ENCODE assay signal across 1 cellular context in genomic region chr7:12211054-12212050, GRCh38.
A peak's percentile ranks its signal among the peaks of the same experiment; 100 is the strongest.
TF ChIP-seq lines count a peak whose summit lies in the region.

TSS of gene TMEM106B (plus strand) at chr7:12211294. CDS start at chr7:12214811, 3,517 bp downstream.

TF ChIP-seq in HepG2, 621 proteins besides CTCF, POLR2A, EP300 and RAD21 (continued from another document and continues in another):
- no peak; the same call in 1 of the 2 replicates for TF ChIP-seq HNF1B (CRISPR knock-in tag; IDR thresholded peaks at IDR 0.05)
- TF ChIP-seq NFRKB (IDR thresholded peaks at IDR 0.05) = no peak
- TF ChIP-seq SP1 (IDR thresholded peaks at IDR 0.05) = no peak
- no peak; the same call in 1 of the 2 replicates for TF ChIP-seq SP1 (CRISPR knock-in tag; IDR thresholded peaks at IDR 0.05)
- TF ChIP-seq ARNTL (CRISPR knock-in tag; IDR thresholded peaks at IDR 0.05) = peak; percentile 90
- no peak; the same call in 1 of the 2 replicates for TF ChIP-seq RCOR2 (CRISPR knock-in tag; IDR thresholded peaks at IDR 0.05)
- TF ChIP-seq HHEX (CRISPR knock-in tag; IDR thresholded peaks at IDR 0.05) = no peak
- peak; percentile 85 for TF ChIP-seq SAFB2 (CRISPR knock-in tag; IDR thresholded peaks at IDR 0.05; ENCODE audit: borderline replicate concordance, low read depth)
- TF ChIP-seq ZSCAN25 (CRISPR knock-in tag; IDR thresholded peaks at IDR 0.05) = peak; percentile 84
- peak; percentile 94; the same call in 1 of the 2 replicates for TF ChIP-seq ZNF615 (CRISPR knock-in tag; IDR thresholded peaks at IDR 0.05; ENCODE audit: borderline replicate concordance)
- TF ChIP-seq FOXO1 (CRISPR knock-in tag; IDR thresholded peaks at IDR 0.05) = peak; percentile 77
- peak; percentile 99 for TF ChIP-seq ZNF678 (CRISPR knock-in tag; IDR thresholded peaks at IDR 0.05)
- peak; percentile 95; the same call in 1 of the 2 replicates for TF ChIP-seq ZBTB46 (CRISPR knock-in tag; IDR thresholded peaks at IDR 0.05; ENCODE audit: borderline replicate concordance)
- TF ChIP-seq DPF2 (CRISPR knock-in tag; IDR thresholded peaks at IDR 0.05; ENCODE audit: borderline replicate concordance, low read depth) = peak; percentile 54
- TF ChIP-seq ZSCAN5A (CRISPR knock-in tag; IDR thresholded peaks at IDR 0.05; ENCODE audit: borderline replicate concordance) = no peak
- TF ChIP-seq ZNF430 (CRISPR knock-in tag; IDR thresholded peaks at IDR 0.05) = peak; percentile 100
- peak; percentile 86 for TF ChIP-seq DNMT1 (CRISPR knock-in tag; IDR thresholded peaks at IDR 0.05)
- TF ChIP-seq HDAC2 (CRISPR knock-in tag; IDR thresholded peaks at IDR 0.05) = peak; percentile 63; the same call in 1 of the 2 replicates
- no peak for TF ChIP-seq ZNF260 (CRISPR knock-in tag; IDR thresholded peaks at IDR 0.05; ENCODE audit: borderline replicate concordance, low read depth)
- TF ChIP-seq GRHL1 (CRISPR knock-in tag; conservative IDR thresholded peaks at IDR 0.05) = 0 out of 2 replicates have a peak, but pooled peaks have one; percentile 40
- TF ChIP-seq KAT8 (CRISPR knock-in tag; IDR thresholded peaks at IDR 0.05) = peak; percentile 90
- TF ChIP-seq GATAD2A (CRISPR knock-in tag; IDR thresholded peaks at IDR 0.05) = peak; percentile 33; the same call in 1 of the 2 replicates
- no peak for TF ChIP-seq MATR3 (CRISPR knock-in tag; IDR thresholded peaks at IDR 0.05)
- TF ChIP-seq ZNF329 (CRISPR knock-in tag; IDR thresholded peaks at IDR 0.05; ENCODE audit: low read depth) = no peak; the same call in 1 of the 2 replicates
- TF ChIP-seq PRDM4 (CRISPR knock-in tag; IDR thresholded peaks at IDR 0.05; ENCODE audit: borderline replicate concordance) = no peak
- peak; percentile 95 for TF ChIP-seq NKX3-1 (CRISPR knock-in tag; IDR thresholded peaks at IDR 0.05)
- no peak for TF ChIP-seq MBD4 (IDR thresholded peaks at IDR 0.05; ENCODE audit: borderline replicate concordance, low read length)
- TF ChIP-seq ZBTB42 (CRISPR knock-in tag; IDR thresholded peaks at IDR 0.05) = peak; percentile 93; the same call in 1 of the 2 replicates
- TF ChIP-seq RORA (CRISPR knock-in tag; IDR thresholded peaks at IDR 0.05) = 0 out of 2 replicates have a peak, but pooled peaks have one; percentile 74
- TF ChIP-seq ATF4 (CRISPR knock-in tag; IDR thresholded peaks at IDR 0.05) = peak in 1 of 2 experiments; percentile 80; a peak in 2 of 4 replicates
- TF ChIP-seq AHDC1 (CRISPR knock-in tag; IDR thresholded peaks at IDR 0.05; ENCODE audit: borderline replicate concordance) = peak; percentile 49
- TF ChIP-seq ZFX (CRISPR knock-in tag; IDR thresholded peaks at IDR 0.05; ENCODE audit: low read depth) = peak; percentile 99
- no peak; the same call in 1 of the 2 replicates for TF ChIP-seq AKNA (CRISPR knock-in tag; IDR thresholded peaks at IDR 0.05; ENCODE audit: borderline replicate concordance)
